8 cellular contexts compared by ENCODE assay signal in the genomic region with DNA sequence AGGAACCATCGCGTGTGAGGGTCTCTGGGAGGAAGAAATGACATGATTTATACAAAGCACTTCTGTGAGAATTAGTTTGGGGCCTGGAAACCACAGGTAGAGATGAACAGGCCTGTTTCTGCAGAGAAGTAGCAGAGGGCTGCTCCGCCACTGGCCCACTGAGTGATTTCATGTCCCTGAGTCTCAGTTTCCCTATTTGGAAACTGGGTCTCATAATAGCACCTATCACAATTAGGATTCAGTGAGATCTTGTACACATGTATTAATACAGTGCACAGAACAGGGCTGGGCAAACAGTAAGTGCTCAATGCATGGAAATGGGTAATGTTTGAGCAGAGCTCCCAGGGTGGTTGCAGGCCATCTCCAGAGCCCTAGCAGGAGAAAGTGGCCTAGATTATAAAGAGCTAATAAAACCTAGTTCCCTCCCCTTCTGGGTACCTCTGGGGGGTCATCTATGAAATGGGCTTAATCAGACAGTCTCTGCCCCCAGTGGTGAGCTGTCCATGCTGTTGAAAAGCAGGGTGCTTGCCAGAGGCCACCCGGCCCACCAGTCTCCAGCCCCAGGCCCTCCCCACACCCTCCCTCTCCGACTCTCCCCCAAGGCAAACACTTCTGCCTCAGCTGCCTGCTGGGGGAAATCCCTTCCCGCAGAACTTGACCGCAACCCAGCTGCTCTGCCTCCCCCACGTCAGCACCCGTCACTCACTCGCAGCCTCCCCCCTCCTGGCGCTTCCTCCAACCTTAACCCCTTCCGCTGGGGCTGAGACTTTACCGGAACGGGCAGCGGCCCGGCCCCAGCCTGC. TPM values are rescaled to one million over a fixed set of nuclear protein-coding genes. Genes with fewer than 3 reads are reported as not detected.
DNase-seq lines count a peak whose midpoint lies in the region; ATAC-seq lines count a peak whose summit lies in the region.

No MANE protein-coding gene starts in this region.

- H4K20me1 ChIP-seq in GM23248 (ENCODE audit: insufficient read depth): no peaks in the 10 kb centered on the region
- H4K20me1 ChIP-seq in Karpas-422 (ENCODE audit: insufficient read depth, low read depth, low read length): no peaks in the 10 kb centered on the region

- H3K36me3 Mint-ChIP-seq in T-helper 17 cell (ENCODE audit: low read depth): peaks cover 5% of the 10 kb centered on the region

- H3K27ac ChIP-seq in GM23248 (peak overlapping the region; percentile 88), Karpas-422 (ENCODE audit: low read length) (no peak overlapping the region)

- peaks cover 30% of the 10 kb centered on the region for H3K36me3 ChIP-seq in GM23248 (ENCODE audit: low read depth)
- H3K36me3 ChIP-seq in Karpas-422 (ENCODE audit: insufficient read depth, low read length): no peaks in the 10 kb centered on the region

- H3K9me2 ChIP-seq in GM23248 (ENCODE audit: insufficient read depth): no peaks in the 10 kb centered on the region
- no peaks in the 10 kb centered on the region for H3K9me2 ChIP-seq in Karpas-422 (replicated peaks; ENCODE audit: insufficient read depth, low read length)

- H3K4me1 Mint-ChIP-seq in T-helper 17 cell: peaks cover 49% of the 10 kb centered on the region

- peak overlapping the region; percentile 89 for H3K4me2 ChIP-seq in GM23248 (ENCODE audit: unreplicated experiment)
- H3K4me2 ChIP-seq in Karpas-422 (ENCODE audit: low read depth, low read length, poor library complexity, severe bottlenecking): no peak overlapping the region

- H3K4me3 ChIP-seq in GM23248 (peak overlapping the region; percentile 69), Karpas-422 (ENCODE audit: low read length) (no peak overlapping the region), skeletal muscle cell (ENCODE audit: low read depth, low read length) (peak overlapping the region; percentile 44)

- H3K4me3 Mint-ChIP-seq in T-helper 17 cell: peak overlapping the region; percentile 99

- H3K27ac Mint-ChIP-seq in T-helper 17 cell: peak overlapping the region; percentile 98

- H3K27me3 ChIP-seq in GM23248 (replicated peaks; ENCODE audit: insufficient read depth) (no peaks in the 10 kb centered on the region), Karpas-422 (ENCODE audit: low read length) (no peaks in the 10 kb centered on the region)

- H3F3A ChIP-seq in GM23248 (ENCODE audit: insufficient read depth): peaks cover 32% of the 10 kb centered on the region

- H2AFZ ChIP-seq in GM23248 (no peak overlapping the region), Karpas-422 (ENCODE audit: low read length) (no peak overlapping the region)

- DNase-seq in ELF-1 (ENCODE audit: low read depth, low spot score): peak; percentile 75
- DNase-seq in GM23248: peak; percentile 92
- DNase-seq in Karpas-422: peak; percentile 56
- peak; percentile 85 to 90 (median 87) for DNase-seq in T-helper 17 cell
- peak in 38 of 56 donors; percentile 4 to 56 (median 31) for DNase-seq in amygdala (lab: John Stamatoyannopoulos, UW)
- DNase-seq in iPS DF 19.7 (ENCODE audit: low read depth, low spot score): peak; percentile 56
- DNase-seq in skeletal muscle cell (ENCODE audit: low read depth): peak; percentile 98
- DNase-seq in NCI-H187 treated with DMSO at 0.1 percent for 48 hours (lab: John Stamatoyannopoulos, UW): no peak

- WGBS in GM23248 (ENCODE audit: low coverage in 1 of 2, low lambda C conversion rate in 2 of 2, missing lambda C conversion rate in 2 of 2), 2 experiments: 16 to 20% methylated on average over 15 to 16 of the region's 16 CpGs

- in situ Hi-C loops in GM23248 (cut with MboI): no loop called here

- H3K79me2 ChIP-seq in GM23248 (ENCODE audit: insufficient read depth) (peaks cover 62% of the 10 kb centered on the region), Karpas-422 (ENCODE audit: low read length) (no peaks in the 10 kb centered on the region)

- H3K27me3 Mint-ChIP-seq in T-helper 17 cell: no peaks in the 10 kb centered on the region

- H3K9me3 ChIP-seq in GM23248 (ENCODE audit: low read depth): no peaks in the 10 kb centered on the region
- H3K9me3 ChIP-seq in Karpas-422 (ENCODE audit: low read length): no peaks in the 10 kb centered on the region
- H3K9me3 ChIP-seq in T-helper 17 cell (ENCODE audit: control insufficient read depth, low read length, poor library complexity, severe bottlenecking): no peaks in the 10 kb centered on the region

- peak; percentile 77 for ATAC-seq in T-helper 17 cell

- H3K4me1 ChIP-seq in GM23248 (ENCODE audit: insufficient read depth) (peaks cover 44% of the 10 kb centered on the region), Karpas-422 (ENCODE audit: low read length) (peaks cover 26% of the 10 kb centered on the region)

- H3K9ac ChIP-seq in GM23248 (peak overlapping the region; percentile 84), Karpas-422 (ENCODE audit: low read length) (no peak overlapping the region)

RNA-seq across cellular contexts. Expression of a gene that starts 4.5 kb away (rescaled TPM):
- 11.3 and 18.6 TPM in 2 replicates for total RNA-seq in GM23248 (2014; rRNA removed; shearing (Covaris generic))
- polyA plus RNA-seq in GM23248 (2016; fragmentation: Nextera tagmentation; extraction: Ambion mirVana): 24.6 and 26.8 TPM in 2 replicates
- total RNA-seq in Karpas-422 (2014; rRNA removed; shearing (Covaris generic); ENCODE audit: low replicate concordance): 0.54 TPM in 1 of 2 replicates, not detected in the other
- total RNA-seq in T-helper 17 cell: 100 to 1,000 TPM; 149 to 168 TPM

RNA-seq across cellular contexts. Expression of a gene that starts 24.7 kb away (rescaled TPM):
- not detected in 2 replicates for total RNA-seq in GM23248 (2014; rRNA removed; shearing (Covaris generic))
- not detected in 2 replicates for polyA plus RNA-seq in GM23248 (2016; fragmentation: Nextera tagmentation; extraction: Ambion mirVana)
- total RNA-seq in Karpas-422 (2014; rRNA removed; shearing (Covaris generic); ENCODE audit: low replicate concordance): not detected in 2 replicates
- not detected for total RNA-seq in T-helper 17 cell

RNA-seq across cellular contexts. Expression of a gene that starts 54.1 kb away (rescaled TPM):
- total RNA-seq in GM23248 (2014; rRNA removed; shearing (Covaris generic)): not detected in 2 replicates
- not detected in 2 replicates for polyA plus RNA-seq in GM23248 (2016; fragmentation: Nextera tagmentation; extraction: Ambion mirVana)
- total RNA-seq in Karpas-422 (2014; rRNA removed; shearing (Covaris generic); ENCODE audit: low replicate concordance): not detected in 2 replicates
- not detected for total RNA-seq in T-helper 17 cell

RNA-seq across cellular contexts. Expression of a gene that starts 55.9 kb away (rescaled TPM):
- total RNA-seq in GM23248 (2014; rRNA removed; shearing (Covaris generic)): 1.3 and 2.1 TPM in 2 replicates
- 1.4 and 1.5 TPM in 2 replicates for polyA plus RNA-seq in GM23248 (2016; fragmentation: Nextera tagmentation; extraction: Ambion mirVana)
- not detected in 2 replicates for total RNA-seq in Karpas-422 (2014; rRNA removed; shearing (Covaris generic); ENCODE audit: low replicate concordance)
- not detected for total RNA-seq in T-helper 17 cell
